14 cellular contexts compared by ENCODE assay signal in the genomic region with DNA sequence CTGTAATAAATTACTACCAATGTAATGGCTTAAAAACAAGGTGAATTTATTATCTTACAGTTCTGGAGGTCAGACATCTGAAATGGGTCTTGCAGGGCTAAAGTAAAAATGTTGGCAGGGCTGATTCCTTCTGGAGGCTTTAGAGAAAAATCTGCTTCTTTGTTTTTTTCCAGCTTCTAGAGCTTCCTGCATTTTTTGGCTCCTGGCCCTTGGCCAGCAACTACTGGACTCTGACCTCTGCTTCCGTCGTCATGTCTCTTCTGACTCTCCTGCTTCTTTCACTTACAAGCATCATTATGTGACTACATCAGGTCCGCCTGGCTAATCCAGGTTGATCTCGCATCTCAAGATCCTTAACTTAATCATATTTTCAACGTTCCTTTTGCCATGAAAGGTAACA.
DNase-seq lines count a peak whose midpoint lies in the region; ATAC-seq and TF ChIP-seq lines count a peak whose summit lies in the region.
"Had no signal": no experiment of that assay in that cellular context is flagged by ENCODE, and none has a peak within 500 bp of the region (broad histone marks: within the 10 kb centered on the region; RNA-seq: fewer than 3 reads in every experiment).

No MANE protein-coding gene starts in this region.

- H3K4me2 ChIP-seq in fibroblast of lung (ENCODE audit: extremely low read depth, insufficient read depth, low read length) = no peak overlapping the region

- no peak overlapping the region for H3K9ac ChIP-seq in fibroblast of lung (ENCODE audit: insufficient read depth, low read length)

- H3K9me3 ChIP-seq in fibroblast of lung (ENCODE audit: control insufficient read depth, insufficient read depth, low read depth, low read length) = no peaks in the 10 kb centered on the region
- H3K9me3 ChIP-seq in prostate gland = no peaks in the 10 kb centered on the region
- no peaks in the 10 kb centered on the region for H3K9me3 ChIP-seq in testis
- H3K9me3 ChIP-seq: neutrophil had no signal

- TF ChIP-seq CTCF in fibroblast of lung (conservative IDR thresholded peaks at IDR 0.05 in 1 of 2, IDR thresholded peaks at IDR 0.05 in 1 of 2; ENCODE audit: low read depth in 1 of 2, low read length in 2 of 2) = no peak
- no peak for TF ChIP-seq CTCF in prostate gland (IDR thresholded peaks at IDR 0.05)
- no peak for TF ChIP-seq CTCF in testis (IDR thresholded peaks at IDR 0.05)

- H3K4me3 ChIP-seq in fibroblast of lung (replicated peaks in 1 of 4; ENCODE audit: control extremely low read depth in 1 of 4, insufficient read depth in 1 of 4, low read depth in 3 of 4, low read length in 4 of 4) (no peak overlapping the region), prostate gland (no peak overlapping the region), testis (no peak overlapping the region)

- H3K79me2 ChIP-seq in fibroblast of lung (ENCODE audit: control insufficient read depth, insufficient read depth, low read length) = no peaks in the 10 kb centered on the region

- 57% methylated on average over 5 of the region's 5 CpGs for WGBS in prostate gland
- WGBS in testis, 2 donors = 56 to 57% methylated on average over 5 of the region's 5 CpGs

- TF ChIP-seq POLR2A in prostate gland (IDR thresholded peaks at IDR 0.05) (no peak), testis (IDR thresholded peaks at IDR 0.05) (no peak)

- ATAC-seq in GM21576 (IDR thresholded peaks at IDR 0.05; ENCODE audit: unreplicated experiment) (no peak), HG03439 (IDR thresholded peaks at IDR 0.05; ENCODE audit: unreplicated experiment) (no peak)
- ATAC-seq: activated T-helper 17 cell treated with anti-CD3 and anti-CD28 coated beads, Interleukin-2, amount 50 U/mL, for 72 hours; effector memory CD8-positive, alpha-beta T cell had no signal

- in situ Hi-C loops in ACHN (cut with HindIII; ENCODE audit: low pct_ligation_motif_present, low pct_unique_long_range_greater_than_20kb, low sequenced_read_pairs) = no loop called here

- H4K20me1 ChIP-seq in fibroblast of lung (ENCODE audit: control insufficient read depth, extremely low read depth, insufficient read depth, low read length) = no peaks in the 10 kb centered on the region

- H3K4me1 ChIP-seq in fibroblast of lung (ENCODE audit: control insufficient read depth, extremely low read depth, insufficient read depth, low read length) = no peaks in the 10 kb centered on the region
- H3K4me1 ChIP-seq in prostate gland (replicated peaks) = no peaks in the 10 kb centered on the region
- H3K4me1 ChIP-seq in testis = no peaks in the 10 kb centered on the region

- no peak overlapping the region for H2AFZ ChIP-seq in fibroblast of lung (ENCODE audit: low read length)

- no peaks in the 10 kb centered on the region for H3K36me3 ChIP-seq in fibroblast of lung (ENCODE audit: control insufficient read depth, insufficient read depth, low read length)
- no peaks in the 10 kb centered on the region for H3K36me3 ChIP-seq in prostate gland
- H3K36me3 ChIP-seq in testis (ENCODE audit: low read depth, missing control alignments) = no peaks in the 10 kb centered on the region
- H3K36me3 ChIP-seq: neutrophil had no signal

- intact Hi-C loops in prostate gland (cut with DNase I) (no loop called here), testis (cut with DNase I; ENCODE audit: low total_unique reads) (no loop called here)

- H3K27me3 ChIP-seq in fibroblast of lung (ENCODE audit: control insufficient read depth, insufficient read depth, low read length) (no peaks in the 10 kb centered on the region), prostate gland (replicated peaks; ENCODE audit: insufficient read depth) (no peaks in the 10 kb centered on the region), testis (no peaks in the 10 kb centered on the region)
- H3K27me3 ChIP-seq: neutrophil had no signal

- H3K27ac ChIP-seq in fibroblast of lung (ENCODE audit: insufficient read depth, low read length) = no peak overlapping the region
- H3K27ac ChIP-seq in prostate gland = no peak overlapping the region
- H3K27ac ChIP-seq in testis = no peak overlapping the region
- H3K27ac ChIP-seq: neutrophil had no signal

- peak; percentile 4 for DNase-seq in ACHN
- peak; percentile 50 for DNase-seq in NCI-H69 (lab: John Stamatoyannopoulos, UW)
- DNase-seq in fibroblast of lung (ENCODE audit: low read depth in 2 of 2) = peak; percentile 52 to 66
- DNase-seq in lung microvascular endothelial cell (ENCODE audit: low read depth in 2 of 2) = peak; percentile 1 to 34
- no peak for DNase-seq in prostate gland (ENCODE audit: low spot score)
- no peak for DNase-seq in testis
- DNase-seq: effector memory CD8-positive, alpha-beta T cell; NCI-H1436 treated with DMSO at 0.1 percent for 48 hours; NCI-H510A; stimulated activated CD4-positive, alpha-beta T cell treated with anti-CD3 and anti-CD28 coated beads, Interleukin-15, amount 100 ng/mL, for 24 hours had no signal

Comparison
In these comparisons a context has a peak if more than half of its experiments do, and no peak if none do; other contexts are left out.
1. DNase-seq: peak in ACHN (single experiment), NCI-H69 (single experiment), fibroblast of lung (2 of 2) and lung microvascular endothelial cell (2 of 2); none in prostate gland (single experiment) and testis (single experiment).